In genomic region chr6:32627249-32627648, GRCh38 we compare ENCODE assay signal across 2 cellular contexts.
TF ChIP-seq lines count a peak whose summit lies in the region.

No MANE protein-coding gene starts in this region.

TF ChIP-seq in HEK293, 187 proteins besides CTCF, POLR2A, EP300 and RAD21:
- TF ChIP-seq YY2 (tag by site-specific recombination; IDR thresholded peaks at IDR 0.05) (no peak), ZNF362 (tag by site-specific recombination; IDR thresholded peaks at IDR 0.05) (peak; percentile 53; the same call in 1 of the 2 replicates)

TF ChIP-seq in GM12878, 131 proteins besides CTCF, POLR2A, EP300 and RAD21:
- TF ChIP-seq KDM1A (IDR thresholded peaks at IDR 0.05; ENCODE audit: borderline replicate concordance) = no peak
- no peak for TF ChIP-seq SIN3A (IDR thresholded peaks at IDR 0.05; ENCODE audit: low read depth, low read length)
- no peak for TF ChIP-seq MEF2B (IDR thresholded peaks at IDR 0.05; ENCODE audit: partially characterized antibody, poor library complexity, severe bottlenecking)
- no peak for TF ChIP-seq SP1 (IDR thresholded peaks at IDR 0.05; ENCODE audit: low read depth, low read length)
- TF ChIP-seq EED (IDR thresholded peaks at IDR 0.05; ENCODE audit: low read depth) = no peak
- TF ChIP-seq SIX5 (IDR thresholded peaks at IDR 0.05; ENCODE audit: low read depth, low read length, severe bottlenecking) = no peak
- TF ChIP-seq CREM (IDR thresholded peaks at IDR 0.05; ENCODE audit: low read depth) = no peak
- no peak for TF ChIP-seq HDGF (IDR thresholded peaks at IDR 0.05)
- no peak for TF ChIP-seq MXI1 (IDR thresholded peaks at IDR 0.05; ENCODE audit: low read depth, low read length)
- no peak for TF ChIP-seq GABPA (IDR thresholded peaks at IDR 0.05; ENCODE audit: low read depth)
- TF ChIP-seq USF1 (IDR thresholded peaks at IDR 0.05; ENCODE audit: borderline replicate concordance, extremely low read length, insufficient read depth, low read depth, low read length) = no peak
- no peak for TF ChIP-seq E2F4 (IDR thresholded peaks at IDR 0.05; ENCODE audit: low read depth, low read length)
- TF ChIP-seq SREBF2 (IDR thresholded peaks at IDR 0.05; ENCODE audit: low read length) = no peak
